ENCODE assay signal across 8 cellular contexts in genomic region chr16:23949630-23950290, GRCh38.
DNase-seq lines count a peak whose midpoint lies in the region; ATAC-seq, FAIRE-seq and TF ChIP-seq lines count a peak whose summit lies in the region.

No MANE protein-coding gene starts in this region.

- H3K4me1 ChIP-seq in small intestine (ENCODE audit: control insufficient read depth in 2 of 2, insufficient read depth in 1 of 2, low read depth in 1 of 2, low read length in 1 of 2) (no peaks in the 10 kb centered on the region), trophoblast cell (ENCODE audit: control insufficient read depth in 1 of 2, insufficient read depth in 2 of 2, low read length in 2 of 2) (peaks cover 0 to 4% of the 10 kb centered on the region in 2 experiments)

- ATAC-seq in GM19023 (IDR thresholded peaks at IDR 0.05; ENCODE audit: unreplicated experiment) = no peak

- H3K9me3 ChIP-seq in small intestine (ENCODE audit: control insufficient read depth, low read depth) = no peaks in the 10 kb centered on the region
- H3K9me3 ChIP-seq in trophoblast cell (ENCODE audit: insufficient read depth, low read depth, low read length) = no peaks in the 10 kb centered on the region

- DNase-seq in GM13976 (ENCODE audit: low spot score) = peak; percentile 21
- DNase-seq in OCI-M1 (lab: John Stamatoyannopoulos, UW) = peak; percentile 19
- peak; percentile 84 for DNase-seq in activated effector memory CD4-positive, alpha-beta T cell treated with anti-CD3 and anti-CD28 coated beads, Interleukin-2, amount 50 U/mL, for 16 hours
- peak; percentile 41 for DNase-seq in small intestine
- DNase-seq in midbrain (lab: John Stamatoyannopoulos, UW) = no peak
- DNase-seq in trophoblast cell = no peak
- no peak for DNase-seq in iPS-NIHi7 (ENCODE audit: extremely low spot score)

- no peak overlapping the region for H4K91ac ChIP-seq in trophoblast cell (ENCODE audit: low read depth, low read length)

- in situ Hi-C loops in GM13976 (cut with MboI; ENCODE audit: low sequenced_read_pairs, unreplicated experiment) = no loop called here

- H2AK5ac ChIP-seq in trophoblast cell (ENCODE audit: low read length) = no peak overlapping the region

- H2AFZ ChIP-seq in trophoblast cell (ENCODE audit: insufficient read depth, low read length, poor library complexity) = no peak overlapping the region

- H3K18ac ChIP-seq in trophoblast cell (ENCODE audit: low read length) = no peak overlapping the region

- H3K23ac ChIP-seq in trophoblast cell (ENCODE audit: low read length) = no peak overlapping the region

- FAIRE-seq in small intestine (lab: Jason Lieb, UNC) = no peak

- H2BK120ac ChIP-seq in trophoblast cell (ENCODE audit: insufficient read depth, low read length, poor library complexity) = no peak overlapping the region

- H4K12ac ChIP-seq in trophoblast cell (ENCODE audit: low read depth, low read length) = no peak overlapping the region

- no peak for TF ChIP-seq CTCF in GM13976 (IDR thresholded peaks at IDR 0.05; ENCODE audit: borderline replicate concordance, control extremely low read depth, extremely low read depth, insufficient read depth, missing control alignments)

- no peak overlapping the region for H3K4me2 ChIP-seq in trophoblast cell (ENCODE audit: low read length)

- no peak overlapping the region for H2BK5ac ChIP-seq in trophoblast cell (ENCODE audit: low read depth, low read length, poor library complexity)

- H2BK12ac ChIP-seq in trophoblast cell (ENCODE audit: low read length) = no peak overlapping the region

- H3K27me3 ChIP-seq in small intestine (ENCODE audit: control insufficient read depth in 2 of 2, insufficient read depth in 2 of 2, low read length in 2 of 2) (no peaks in the 10 kb centered on the region), trophoblast cell (ENCODE audit: insufficient read depth, low read length) (no peaks in the 10 kb centered on the region)

- H3K9ac ChIP-seq in trophoblast cell (ENCODE audit: low read length) = no peak overlapping the region

- H3K14ac ChIP-seq in trophoblast cell (ENCODE audit: low read length) = no peak overlapping the region

- no peaks in the 10 kb centered on the region for H3K79me2 ChIP-seq in trophoblast cell (ENCODE audit: control insufficient read depth, insufficient read depth, low read length, poor library complexity)

- H3K4ac ChIP-seq in trophoblast cell (ENCODE audit: low read depth, low read length) = no peak overlapping the region

- WGBS in small intestine, 3 donors = 58 to 83% (median 78%) methylated on average over 5 of the region's 5 CpGs
- no CpG with 5 or more reads among the region's 5 CpGs for WGBS in trophoblast cell (ENCODE audit: extremely low coverage, insufficient coverage, insufficient read length)

- peaks cover 2% of the 10 kb centered on the region for H3K79me1 ChIP-seq in trophoblast cell (ENCODE audit: low read length)

- no peaks in the 10 kb centered on the region for H3K36me3 ChIP-seq in small intestine (ENCODE audit: control insufficient read depth in 2 of 2, insufficient read depth in 2 of 2, low read length in 2 of 2)
- H3K36me3 ChIP-seq in trophoblast cell (ENCODE audit: control insufficient read depth in 1 of 2, insufficient read depth in 2 of 2, low read length in 2 of 2) = no peaks in the 10 kb centered on the region

- H3K4me3 ChIP-seq in small intestine (ENCODE audit: low read depth in 1 of 2, low read length in 2 of 2) (no peak overlapping the region), trophoblast cell (ENCODE audit: low read depth, low read length) (no peak overlapping the region)

- H3K27ac ChIP-seq in small intestine (ENCODE audit: low read depth in 1 of 2, low read length in 1 of 2) (peak overlapping the region in 1 of 2 donors; percentile 55), trophoblast cell (ENCODE audit: low read depth, low read length) (no peak overlapping the region)

- H4K8ac ChIP-seq in trophoblast cell (ENCODE audit: low read depth, low read length) = no peak overlapping the region

Comparison
In these comparisons a context has a peak if more than half of its experiments do, and no peak if none do; other contexts are left out.
1. DNase-seq: peak in GM13976 (single experiment), OCI-M1 (single experiment), activated effector memory CD4-positive, alpha-beta T cell treated with anti-CD3 and anti-CD28 coated beads, Interleukin-2, amount 50 U/mL, for 16 hours (single experiment) and small intestine (single experiment); none in midbrain (single experiment), trophoblast cell (0 of 2) and iPS-NIHi7 (single experiment).